13 cellular contexts compared by ENCODE assay signal in genomic region chr1:178579562-178579961, GRCh38.
DNase-seq lines count a peak whose midpoint lies in the region; ATAC-seq and TF ChIP-seq lines count a peak whose summit lies in the region.
"Had no signal": no experiment of that assay in that cellular context is flagged by ENCODE, and none has a peak within 500 bp of the region (broad histone marks: within the 10 kb centered on the region; RNA-seq: fewer than 3 reads in every experiment).

No MANE protein-coding gene starts in this region.

- H3K4me3 ChIP-seq in transverse colon: no peak overlapping the region
- H3K4me3 ChIP-seq in right atrium auricular region: no peak overlapping the region
- H3K4me3 ChIP-seq: colonic mucosa had no signal

- H3K27me3 Mint-ChIP-seq in stimulated activated naive CD8-positive, alpha-beta T cell treated with anti-CD3 and anti-CD28 coated beads, Interleukin-15, Interleukin-2, amounts not matched to agents 100 ng/mL and 50 ng/mL, for 24 hours: no peaks in the 10 kb centered on the region
- peaks cover 7% of the 10 kb centered on the region for H3K27me3 Mint-ChIP-seq in stimulated activated naive CD8-positive, alpha-beta T cell treated with anti-CD3 and anti-CD28 coated beads, Interleukin-15, amount 100 ng/mL, for 72 hours
- H3K27me3 Mint-ChIP-seq in IgD-negative memory B cell: peaks cover 1% of the 10 kb centered on the region
- peaks cover 12% of the 10 kb centered on the region for H3K27me3 Mint-ChIP-seq in activated T-helper 17 cell treated with anti-CD3 and anti-CD28 coated beads, Interleukin-2, amount 50 U/mL, for 72 hours

- in situ Hi-C loops in transverse colon (cut with MboI; ENCODE audit: low pct_ligation_motif_present in 1 of 4, low pct_unique_long_range_greater_than_20kb in 1 of 4, low sequenced_read_pairs in 3 of 4): no loop called here

- H3K36me3 ChIP-seq in transverse colon (no peaks in the 10 kb centered on the region), right atrium auricular region (no peaks in the 10 kb centered on the region)
- H3K36me3 ChIP-seq: colonic mucosa had no signal

- H3K9me3 Mint-ChIP-seq in stimulated activated naive CD8-positive, alpha-beta T cell treated with anti-CD3 and anti-CD28 coated beads, Interleukin-15, Interleukin-2, amounts not matched to agents 100 ng/mL and 50 ng/mL, for 24 hours: no peaks in the 10 kb centered on the region
- no peaks in the 10 kb centered on the region for H3K9me3 Mint-ChIP-seq in stimulated activated naive CD8-positive, alpha-beta T cell treated with anti-CD3 and anti-CD28 coated beads, Interleukin-15, amount 100 ng/mL, for 72 hours
- H3K9me3 Mint-ChIP-seq in IgD-negative memory B cell: peaks cover 0 to 5% (median 0%) of the 10 kb centered on the region in 3 donors
- no peaks in the 10 kb centered on the region for H3K9me3 Mint-ChIP-seq in activated T-helper 17 cell treated with anti-CD3 and anti-CD28 coated beads, Interleukin-2, amount 50 U/mL, for 72 hours

- DNase-seq in stimulated activated naive CD8-positive, alpha-beta T cell treated with anti-CD3 and anti-CD28 coated beads, Interleukin-15, amount 100 ng/mL, for 72 hours: no peak
- peak; percentile 23 for DNase-seq in transverse colon
- DNase-seq in right atrium auricular region (ENCODE audit: low spot score): no peak
- DNase-seq in activated CD4-positive, alpha-beta T cell treated with anti-CD3 and anti-CD28 coated beads for 1 hour: no peak
- DNase-seq: activated T-cell treated with anti-CD3 and anti-CD28 coated beads, Interleukin-2, amount 50 U/mL, for 48 hours; colonic mucosa; head of caudate nucleus; NCI-H82; T-helper 9 cell had no signal

- TF ChIP-seq POLR2A in transverse colon (IDR thresholded peaks at IDR 0.05): no peak

- no peak for ATAC-seq in stimulated activated naive CD8-positive, alpha-beta T cell treated with anti-CD3 and anti-CD28 coated beads, Interleukin-15, amount 100 ng/mL, for 72 hours
- ATAC-seq in HG02763 (IDR thresholded peaks at IDR 0.05; ENCODE audit: unreplicated experiment): peak; percentile 37
- ATAC-seq in activated T-helper 17 cell treated with anti-CD3 and anti-CD28 coated beads, Interleukin-2, amount 50 U/mL, for 72 hours (replicated peaks): no peak

- no peaks in the 10 kb centered on the region for H3K9me3 ChIP-seq in transverse colon
- no peaks in the 10 kb centered on the region for H3K9me3 ChIP-seq in right atrium auricular region
- H3K9me3 ChIP-seq: colonic mucosa had no signal

- H3K4me1 Mint-ChIP-seq in stimulated activated naive CD8-positive, alpha-beta T cell treated with anti-CD3 and anti-CD28 coated beads, Interleukin-15, Interleukin-2, amounts not matched to agents 100 ng/mL and 50 ng/mL, for 24 hours (ENCODE audit: low read depth): peaks cover 12% of the 10 kb centered on the region
- H3K4me1 Mint-ChIP-seq in stimulated activated naive CD8-positive, alpha-beta T cell treated with anti-CD3 and anti-CD28 coated beads, Interleukin-15, amount 100 ng/mL, for 72 hours: no peaks in the 10 kb centered on the region
- peaks cover 72 to 85% (median 78%) of the 10 kb centered on the region in 3 donors for H3K4me1 Mint-ChIP-seq in IgD-negative memory B cell
- H3K4me1 Mint-ChIP-seq in activated T-helper 17 cell treated with anti-CD3 and anti-CD28 coated beads, Interleukin-2, amount 50 U/mL, for 72 hours: no peaks in the 10 kb centered on the region

- no peak for TF ChIP-seq EP300 in transverse colon (IDR thresholded peaks at IDR 0.05; ENCODE audit: low read depth)

- H3K4me3 Mint-ChIP-seq in stimulated activated naive CD8-positive, alpha-beta T cell treated with anti-CD3 and anti-CD28 coated beads, Interleukin-15, Interleukin-2, amounts not matched to agents 100 ng/mL and 50 ng/mL, for 24 hours: no peak overlapping the region
- H3K4me3 Mint-ChIP-seq in stimulated activated naive CD8-positive, alpha-beta T cell treated with anti-CD3 and anti-CD28 coated beads, Interleukin-15, amount 100 ng/mL, for 72 hours: no peak overlapping the region
- H3K4me3 Mint-ChIP-seq in IgD-negative memory B cell: peak overlapping the region; percentile 74 to 84 (median 80)
- no peak overlapping the region for H3K4me3 Mint-ChIP-seq in activated T-helper 17 cell treated with anti-CD3 and anti-CD28 coated beads, Interleukin-2, amount 50 U/mL, for 72 hours

- peaks cover 0 to 17% (median 14%) of the 10 kb centered on the region in 4 donors for H3K4me1 ChIP-seq in transverse colon
- peaks cover 0 to 10% of the 10 kb centered on the region in 2 donors for H3K4me1 ChIP-seq in right atrium auricular region
- H3K4me1 ChIP-seq: colonic mucosa had no signal

- H3K27ac Mint-ChIP-seq in stimulated activated naive CD8-positive, alpha-beta T cell treated with anti-CD3 and anti-CD28 coated beads, Interleukin-15, Interleukin-2, amounts not matched to agents 100 ng/mL and 50 ng/mL, for 24 hours: peak overlapping the region; percentile 58
- no peak overlapping the region for H3K27ac Mint-ChIP-seq in stimulated activated naive CD8-positive, alpha-beta T cell treated with anti-CD3 and anti-CD28 coated beads, Interleukin-15, amount 100 ng/mL, for 72 hours
- peak overlapping the region; percentile 91 to 97 (median 95) for H3K27ac Mint-ChIP-seq in IgD-negative memory B cell
- H3K27ac Mint-ChIP-seq in activated T-helper 17 cell treated with anti-CD3 and anti-CD28 coated beads, Interleukin-2, amount 50 U/mL, for 72 hours: no peak overlapping the region

- TF ChIP-seq CTCF in transverse colon (IDR thresholded peaks at IDR 0.05) (no peak), right atrium auricular region (IDR thresholded peaks at IDR 0.05) (no peak)

- H3K27me3 ChIP-seq in transverse colon: no peaks in the 10 kb centered on the region
- H3K27me3 ChIP-seq in right atrium auricular region: no peaks in the 10 kb centered on the region
- H3K27me3 ChIP-seq: colonic mucosa had no signal

- H3K36me3 Mint-ChIP-seq in stimulated activated naive CD8-positive, alpha-beta T cell treated with anti-CD3 and anti-CD28 coated beads, Interleukin-15, Interleukin-2, amounts not matched to agents 100 ng/mL and 50 ng/mL, for 24 hours (ENCODE audit: low read depth): no peaks in the 10 kb centered on the region
- peaks cover 3% of the 10 kb centered on the region for H3K36me3 Mint-ChIP-seq in IgD-negative memory B cell
- H3K36me3 Mint-ChIP-seq in activated T-helper 17 cell treated with anti-CD3 and anti-CD28 coated beads, Interleukin-2, amount 50 U/mL, for 72 hours (ENCODE audit: low read depth): no peaks in the 10 kb centered on the region

- H3K27ac ChIP-seq in transverse colon: peak overlapping the region in 3 of 4 donors; percentile 10 to 72 (median 40)
- no peak overlapping the region for H3K27ac ChIP-seq in right atrium auricular region
- H3K27ac ChIP-seq: colonic mucosa had no signal

- intact Hi-C loops in transverse colon (cut with DNase I; ENCODE audit: low total_unique reads): no loop called here

- WGBS in transverse colon (ENCODE audit: low coverage in 1 of 2), 2 donors: 75 to 84% methylated on average over 2 to 6 of the region's 6 CpGs

Comparison
In these comparisons a context has a peak if more than half of its experiments do, and no peak if none do; other contexts are left out.
1. H3K27ac Mint-ChIP-seq: peak in stimulated activated naive CD8-positive, alpha-beta T cell treated with anti-CD3 and anti-CD28 coated beads, Interleukin-15, Interleukin-2, amounts not matched to agents 100 ng/mL and 50 ng/mL, for 24 hours (single experiment) and IgD-negative memory B cell (3 of 3); none in stimulated activated naive CD8-positive, alpha-beta T cell treated with anti-CD3 and anti-CD28 coated beads, Interleukin-15, amount 100 ng/mL, for 72 hours (0 of 2) and activated T-helper 17 cell treated with anti-CD3 and anti-CD28 coated beads, Interleukin-2, amount 50 U/mL, for 72 hours (single experiment).
2. H3K4me3 Mint-ChIP-seq: peak in IgD-negative memory B cell (4 of 4); none in stimulated activated naive CD8-positive, alpha-beta T cell treated with anti-CD3 and anti-CD28 coated beads, Interleukin-15, Interleukin-2, amounts not matched to agents 100 ng/mL and 50 ng/mL, for 24 hours (single experiment), stimulated activated naive CD8-positive, alpha-beta T cell treated with anti-CD3 and anti-CD28 coated beads, Interleukin-15, amount 100 ng/mL, for 72 hours (0 of 2) and activated T-helper 17 cell treated with anti-CD3 and anti-CD28 coated beads, Interleukin-2, amount 50 U/mL, for 72 hours (single experiment).
3. H3K27ac ChIP-seq: peak in transverse colon (3 of 4); none in right atrium auricular region (0 of 2).